Comparison of ENCODE assay signal across 14 cellular contexts in the genomic region with DNA sequence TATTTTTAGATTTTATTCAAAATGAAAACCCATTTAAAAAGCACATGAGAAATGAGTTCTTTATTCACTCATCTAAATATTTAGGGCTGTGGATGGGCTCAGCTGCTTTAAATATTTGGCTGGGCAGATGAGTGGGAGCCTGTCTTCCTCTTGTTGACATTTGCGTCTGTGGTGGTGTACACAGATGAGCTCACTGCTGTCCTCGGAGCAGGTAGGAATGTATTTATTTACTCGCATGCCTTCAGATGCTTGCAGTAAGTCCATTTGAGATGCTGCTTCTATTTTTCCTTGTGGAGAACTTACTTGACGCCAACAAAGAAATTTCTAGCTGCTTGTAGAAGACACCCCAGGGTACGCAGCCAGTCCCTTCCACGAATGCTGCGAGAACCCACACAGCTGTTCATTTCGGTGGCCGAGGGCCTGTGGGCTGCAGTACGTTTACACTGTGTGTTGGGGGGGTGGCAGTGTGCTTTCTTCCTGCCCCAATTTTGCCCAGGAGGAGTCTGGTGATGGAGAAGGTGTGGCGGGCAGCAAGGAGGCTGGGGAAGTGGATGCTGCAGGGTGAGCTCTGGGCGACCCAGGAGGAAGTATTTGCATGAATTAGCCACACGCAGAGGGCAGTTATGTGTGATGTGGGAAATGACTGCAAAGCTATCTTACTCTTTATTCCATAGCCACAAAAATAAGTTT.
A peak's percentile ranks its signal among the peaks of the same experiment; 100 is the strongest.
DNase-seq lines count a peak whose midpoint lies in the region; ATAC-seq and TF ChIP-seq lines count a peak whose summit lies in the region.
"Had no signal": no experiment of that assay in that cellular context is flagged by ENCODE, and none has a peak within 500 bp of the region (broad histone marks: within the 10 kb centered on the region; RNA-seq: fewer than 3 reads in every experiment).

No MANE protein-coding gene starts in this region.

- H3K4me3 Mint-ChIP-seq in activated CD8-positive, alpha-beta memory T cell treated with anti-CD3 and anti-CD28 coated beads, Interleukin-2, amount 10 ng/mL, durations not matched to agents 7 days and 5 days = no peak overlapping the region
- H3K4me3 Mint-ChIP-seq: CD8-positive, alpha-beta memory T cell had no signal

- H3K36me3 ChIP-seq in spleen (no peaks in the 10 kb centered on the region), breast epithelium (no peaks in the 10 kb centered on the region)
- H3K36me3 ChIP-seq: BE2C, HAP-1 had no signal

- DNase-seq in AG04450 (ENCODE audit: low read depth, low spot score) (peak; percentile 20), NCI-H526 treated with DMSO at 0.1 percent for 48 hours (lab: John Stamatoyannopoulos, UW) (peak; percentile 22), dorsolateral prefrontal cortex (no peak), spleen (peak; percentile 48), breast epithelium (ENCODE audit: low spot score in 2 of 2) (no peak), GM03348 (ENCODE audit: low spot score) (no peak)
- no peak for DNase-seq in activated CD8-positive, alpha-beta memory T cell treated with anti-CD3 and anti-CD28 coated beads, Interleukin-2, amount 10 ng/mL, durations not matched to agents 7 days and 5 days
- DNase-seq: BE2C; Caco-2; CD8-positive, alpha-beta memory T cell; GOT3 had no signal

- H3K27ac Mint-ChIP-seq in activated CD8-positive, alpha-beta memory T cell treated with anti-CD3 and anti-CD28 coated beads, Interleukin-2, amount 10 ng/mL, durations not matched to agents 7 days and 5 days = no peak overlapping the region

- H3K9me3 Mint-ChIP-seq in activated CD8-positive, alpha-beta memory T cell treated with anti-CD3 and anti-CD28 coated beads, Interleukin-2, amount 10 ng/mL, durations not matched to agents 7 days and 5 days (ENCODE audit: low read depth) = peaks cover 11% of the 10 kb centered on the region

- intact Hi-C loops in dorsolateral prefrontal cortex (cut with DNase I) = no loop called here
- intact Hi-C loops in spleen (cut with DNase I; ENCODE audit: low total_unique reads) = no loop called here
- intact Hi-C loops in breast epithelium (cut with DNase I; ENCODE audit: low total_unique reads) = no loop called here

- H3K27me3 ChIP-seq in AG04450 (ENCODE audit: control insufficient read depth, insufficient read depth, low read length) = no peaks in the 10 kb centered on the region
- no peaks in the 10 kb centered on the region for H3K27me3 ChIP-seq in dorsolateral prefrontal cortex
- H3K27me3 ChIP-seq in spleen (replicated peaks in 1 of 7) = peaks cover 0 to 8% (median 0%) of the 10 kb centered on the region in 7 donors
- no peaks in the 10 kb centered on the region for H3K27me3 ChIP-seq in breast epithelium
- H3K27me3 ChIP-seq: BE2C had no signal

- TF ChIP-seq POLR2A in spleen (IDR thresholded peaks at IDR 0.05) (no peak), breast epithelium (IDR thresholded peaks at IDR 0.05) (no peak)

- no peak for ATAC-seq in activated CD8-positive, alpha-beta memory T cell treated with anti-CD3 and anti-CD28 coated beads, Interleukin-2, amount 10 ng/mL, durations not matched to agents 7 days and 5 days
- no peak for ATAC-seq in GM19328 (IDR thresholded peaks at IDR 0.05; ENCODE audit: unreplicated experiment)
- ATAC-seq: GM12878 had no signal

- TF ChIP-seq CTCF in AG04450 (IDR thresholded peaks at IDR 0.05; ENCODE audit: low read depth, low read length) (no peak), dorsolateral prefrontal cortex (IDR thresholded peaks at IDR 0.05 in 54 of 56, conservative IDR thresholded peaks at IDR 0.05 in 2 of 56; ENCODE audit: low read depth in 1 of 56, partially characterized antibody in 56 of 56) (no peak), spleen (IDR thresholded peaks at IDR 0.05 in 8 of 11, conservative IDR thresholded peaks at IDR 0.05 in 3 of 11) (no peak), breast epithelium (IDR thresholded peaks at IDR 0.05) (no peak)

- no peaks in the 10 kb centered on the region for H3K36me3 Mint-ChIP-seq in activated CD8-positive, alpha-beta memory T cell treated with anti-CD3 and anti-CD28 coated beads, Interleukin-2, amount 10 ng/mL, durations not matched to agents 7 days and 5 days

- CTCF ChIA-PET in AG04450 (lab: Charles Lee) = interaction anchor here (0.9 to 8.2 kb wide), 3 partner anchors 69 to 146 kb away, joined by 3 to 375 read pairs (median 4); no protein-coding TSS in a partner anchor
- CTCF ChIA-PET in activated CD8-positive, alpha-beta memory T cell treated with anti-CD3 and anti-CD28 coated beads, Interleukin-2, amount 10 ng/mL, durations not matched to agents 7 days and 5 days (lab: Charles Lee) = no interaction called here

- 81 to 90% (median 87%) methylated on average over 13 of the region's 13 CpGs for WGBS in spleen, 5 donors

- POLR2A ChIA-PET in AG04450 (lab: Yijun Ruan, JAX) = interaction anchor here (0.6 to 0.9 kb wide), 2 partner anchors 19 to 40 kb away, joined by 3 to 4 read pairs; no protein-coding TSS in a partner anchor

- H3K4me1 Mint-ChIP-seq in activated CD8-positive, alpha-beta memory T cell treated with anti-CD3 and anti-CD28 coated beads, Interleukin-2, amount 10 ng/mL, durations not matched to agents 7 days and 5 days = no peaks in the 10 kb centered on the region
- H3K4me1 Mint-ChIP-seq: CD8-positive, alpha-beta memory T cell had no signal

- no peak overlapping the region for H3K27ac ChIP-seq in AG04450 (ENCODE audit: low read depth, low read length)
- H3K27ac ChIP-seq in dorsolateral prefrontal cortex = peak overlapping the region in 47 of 59 donors; percentile 1 to 81 (median 54)
- no peak overlapping the region for H3K27ac ChIP-seq in spleen
- H3K27ac ChIP-seq in breast epithelium = no peak overlapping the region

- H3K4me1 ChIP-seq in spleen = peaks cover 0 to 17% (median 7%) of the 10 kb centered on the region in 6 donors
- peaks cover 0 to 2% of the 10 kb centered on the region in 2 donors for H3K4me1 ChIP-seq in breast epithelium
- H3K4me1 ChIP-seq: BE2C, Caco-2, HAP-1 had no signal

- H3K4me3 ChIP-seq in AG04450 (ENCODE audit: low read depth, low read length) = no peak overlapping the region
- H3K4me3 ChIP-seq in dorsolateral prefrontal cortex = peak overlapping the region in 2 of 59 donors; percentile 1 to 2
- H3K4me3 ChIP-seq in spleen = no peak overlapping the region
- H3K4me3 ChIP-seq in breast epithelium = no peak overlapping the region
- H3K4me3 ChIP-seq: GM12878, HAP-1 had no signal

- peaks cover 3% of the 10 kb centered on the region for H3K9me3 ChIP-seq in AG04450 (ENCODE audit: control insufficient read depth, insufficient read depth, low read length)
- H3K9me3 ChIP-seq in spleen = peaks cover 0 to 13% (median 0%) of the 10 kb centered on the region in 8 donors
- H3K9me3 ChIP-seq in breast epithelium = no peaks in the 10 kb centered on the region
- H3K9me3 ChIP-seq: BE2C, Caco-2, HAP-1 had no signal

- no peaks in the 10 kb centered on the region for H3K27me3 Mint-ChIP-seq in activated CD8-positive, alpha-beta memory T cell treated with anti-CD3 and anti-CD28 coated beads, Interleukin-2, amount 10 ng/mL, durations not matched to agents 7 days and 5 days
- H3K27me3 Mint-ChIP-seq: CD8-positive, alpha-beta memory T cell had no signal

Comparison
In these comparisons a context has a peak if more than half of its experiments do, and no peak if none do; other contexts are left out.
1. DNase-seq: peak in AG04450 (single experiment), NCI-H526 treated with DMSO at 0.1 percent for 48 hours (single experiment) and spleen (single experiment); none in dorsolateral prefrontal cortex (0 of 10), activated CD8-positive, alpha-beta memory T cell treated with anti-CD3 and anti-CD28 coated beads, Interleukin-2, amount 10 ng/mL, durations not matched to agents 7 days and 5 days (single experiment), breast epithelium (0 of 2) and GM03348 (single experiment).
2. H3K27ac ChIP-seq: peak in dorsolateral prefrontal cortex (47 of 59); none in AG04450 (single experiment), spleen (0 of 8) and breast epithelium (0 of 2).